In the genomic region with DNA sequence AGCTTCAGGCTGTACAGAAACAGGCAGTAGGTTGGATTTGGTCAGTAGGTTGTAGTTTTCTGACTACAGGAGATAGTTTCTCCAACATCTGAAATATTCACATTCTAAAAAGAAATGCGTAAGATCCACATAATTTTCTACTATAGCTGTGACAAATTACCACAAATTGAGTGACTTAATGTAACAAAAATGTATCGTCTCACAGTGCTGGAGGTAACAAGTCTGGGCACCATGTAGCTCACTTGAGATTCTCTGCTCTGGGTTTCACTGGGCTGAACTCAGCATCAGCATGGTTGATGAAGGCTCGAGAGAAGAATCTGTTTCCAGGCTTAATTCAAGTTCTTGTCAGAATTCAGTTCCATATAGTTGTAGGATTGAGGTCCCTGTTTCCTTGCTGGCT, we compare ENCODE assay signal across 16 cellular contexts.
"Had no signal": no experiment of that assay in that cellular context is flagged by ENCODE, and none has a peak within 500 bp of the region (broad histone marks: within the 10 kb centered on the region; RNA-seq: fewer than 3 reads in every experiment).

No MANE protein-coding gene starts in this region.

- H3K36me3 ChIP-seq: colonic mucosa, right atrium auricular region, thyroid gland, WERI-Rb-1 had no signal

- H3K4me1 ChIP-seq: colonic mucosa, right atrium auricular region, thyroid gland had no signal

- H3K4me3 ChIP-seq: colonic mucosa, mucosa of descending colon, right atrium auricular region, thyroid gland had no signal

- H3K27me3 ChIP-seq: colonic mucosa, right atrium auricular region, thyroid gland had no signal

- DNase-seq: activated CD4-positive, alpha-beta T cell treated with anti-CD3 and anti-CD28 coated beads for 1 hour; activated gamma-delta T cell; colonic mucosa; immature natural killer cell; left ventricle myocardium superior; mucosa of descending colon; naive B cell; stimulated activated CD4-positive, alpha-beta T cell treated with anti-CD3 and anti-CD28 coated beads, Interleukin-12 subunit alpha, Interleukin-12 subunit beta, amount 100 ng/mL, for 4 hours; stimulated activated CD4-positive, alpha-beta T cell treated with anti-CD3 and anti-CD28 coated beads, Interleukin-1b, Interleukin-23, amount 100 ng/mL, for 48 hours; stimulated activated CD8-positive, alpha-beta memory T cell treated with anti-CD3 and anti-CD28 coated beads, Interleukin-4, amount 100 ng/mL, for 48 hours; stimulated activated naive CD4-positive, alpha-beta T cell treated with Interleukin-2 at 50 U/mL for 16 hours; T-helper 17 cell; thyroid gland; WERI-Rb-1 had no signal

- FAIRE-seq: endometrium had no signal

- H3K27ac ChIP-seq: colonic mucosa, right atrium auricular region, thyroid gland, WERI-Rb-1 had no signal
